Comparison of ENCODE assay signal across 1 cellular context in the genomic region with DNA sequence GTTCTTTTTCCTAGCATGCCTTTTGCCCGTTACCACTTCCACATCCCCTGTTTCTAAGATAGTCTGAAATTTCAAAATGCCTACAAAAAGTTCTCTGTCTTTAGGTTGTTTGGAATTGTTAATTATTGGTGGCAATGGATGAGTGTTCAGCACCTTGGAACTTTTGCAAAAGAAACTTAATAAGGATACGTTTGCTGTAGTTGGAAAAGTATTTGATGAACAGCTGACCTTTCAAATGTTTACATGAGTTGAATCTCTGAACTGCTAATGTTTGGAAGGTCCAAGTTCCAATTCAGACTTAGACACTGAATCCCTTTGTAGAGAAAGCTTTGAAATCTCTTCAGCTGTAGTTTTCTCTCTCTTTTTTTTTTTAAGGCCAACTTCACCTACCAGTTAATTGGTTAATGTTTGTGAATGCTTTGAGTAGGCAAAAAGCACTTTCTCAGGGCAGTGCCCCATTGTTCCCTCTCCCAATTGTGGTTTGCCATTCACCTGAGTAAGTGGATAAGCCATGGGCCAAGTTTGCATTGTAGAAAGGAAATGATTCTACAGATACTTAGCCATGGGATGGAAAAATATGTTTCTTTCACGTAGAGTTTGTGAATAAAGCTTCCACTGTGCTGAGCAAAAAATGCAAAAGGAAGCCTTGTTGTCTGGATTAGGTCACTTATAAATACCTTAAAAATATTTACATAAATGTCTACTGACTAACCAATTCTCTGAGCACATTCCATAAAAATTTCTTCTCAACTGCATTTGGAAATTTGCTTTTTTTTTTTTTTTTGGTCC.
TF ChIP-seq lines count a peak whose summit lies in the region.

No MANE protein-coding gene starts in this region.

TF ChIP-seq in HepG2, 621 proteins besides CTCF, POLR2A, EP300 and RAD21 (continued from another document):
- TF ChIP-seq, protein P1, sequence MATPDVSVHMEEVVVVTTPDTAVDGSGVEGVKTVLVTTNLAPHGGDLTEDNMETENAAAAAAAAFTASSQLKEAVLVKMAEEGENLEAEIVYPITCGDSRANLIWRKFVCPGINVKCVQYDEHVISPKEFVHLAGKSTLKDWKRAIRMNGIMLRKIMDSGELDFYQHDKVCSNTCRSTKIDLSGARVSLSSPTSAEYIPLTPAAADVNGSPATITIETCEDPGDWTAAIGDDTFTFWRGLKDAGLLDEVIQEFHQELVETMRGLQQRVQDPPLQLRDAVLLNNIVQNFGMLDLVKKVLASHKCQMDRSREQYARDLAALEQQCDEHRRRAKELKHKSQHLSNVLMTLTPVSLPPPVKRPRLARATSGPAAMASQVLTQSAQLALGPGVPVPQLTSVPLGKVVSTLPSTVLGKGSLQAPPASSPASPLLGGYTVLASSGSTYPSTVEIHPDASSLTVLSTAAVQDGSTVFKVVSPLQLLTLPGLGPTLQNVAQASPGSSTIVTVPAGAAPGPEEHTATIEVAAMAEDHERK (CRISPR knock-in tag; IDR thresholded peaks at IDR 0.05; ENCODE audit: low read depth) = no peak; the same call in 1 of the 2 replicates
- TF ChIP-seq SP4 (CRISPR knock-in tag; IDR thresholded peaks at IDR 0.05) = no peak
